20 cellular contexts compared by ENCODE assay signal in genomic region chr22:42927966-42928365, GRCh38.
"Had no signal": no experiment of that assay in that cellular context is flagged by ENCODE, and none has a peak within 500 bp of the region (broad histone marks: within the 10 kb centered on the region; RNA-seq: fewer than 3 reads in every experiment).

No MANE protein-coding gene starts in this region.

- DNase-seq: activated CD4-positive, alpha-beta memory T cell treated with anti-CD3 and anti-CD28 coated beads for 36 hours; activated CD4-positive, alpha-beta T cell treated with anti-CD3 and anti-CD28 coated beads for 36 hours; activated naive CD4-positive, alpha-beta T cell; activated naive CD8-positive, alpha-beta T cell treated with anti-CD3 and anti-CD28 coated beads for 36 hours; amniotic stem cell; central memory CD4-positive, alpha-beta T cell; occipital lobe; posterior cingulate gyrus; small intestine; stimulated activated CD4-positive, alpha-beta T cell treated with anti-CD3 and anti-CD28 coated beads, Interleukin-4, amount 100 ng/mL, for 1 hour; T-helper 1 cell; T-helper 9 cell; WERI-Rb-1 had no signal

- H3K9me3 Mint-ChIP-seq: activated CD4-positive, alpha-beta memory T cell treated with anti-CD3 and anti-CD28 coated beads for 36 hours; activated naive CD8-positive, alpha-beta T cell treated with anti-CD3 and anti-CD28 coated beads for 36 hours; activated T-helper 17 cell treated with anti-CD3 and anti-CD28 coated beads, Interleukin-2, amount 50 U/mL, for 72 hours; brain had no signal

- FAIRE-seq: colon, frontal cortex, keratinocyte, small intestine had no signal

- H3K36me3 Mint-ChIP-seq: activated CD4-positive, alpha-beta memory T cell treated with anti-CD3 and anti-CD28 coated beads for 36 hours; brain had no signal

- ATAC-seq: activated CD4-positive, alpha-beta T cell treated with anti-CD3 and anti-CD28 coated beads for 36 hours; activated T-helper 17 cell treated with anti-CD3 and anti-CD28 coated beads, Interleukin-2, amount 50 U/mL, for 72 hours; left lobe of liver; SK-N-SH treated with all-trans-retinoic acid at 6 μM for 48 hours had no signal

- H3K27ac ChIP-seq: WERI-Rb-1 had no signal

- H3K4me3 Mint-ChIP-seq: activated CD4-positive, alpha-beta memory T cell treated with anti-CD3 and anti-CD28 coated beads for 36 hours; activated CD4-positive, alpha-beta T cell treated with anti-CD3 and anti-CD28 coated beads for 36 hours; activated naive CD8-positive, alpha-beta T cell treated with anti-CD3 and anti-CD28 coated beads for 36 hours; activated T-helper 17 cell treated with anti-CD3 and anti-CD28 coated beads, Interleukin-2, amount 50 U/mL, for 72 hours; brain had no signal

- H3K36me3 ChIP-seq: WERI-Rb-1 had no signal

- H3K27ac Mint-ChIP-seq: activated CD4-positive, alpha-beta memory T cell treated with anti-CD3 and anti-CD28 coated beads for 36 hours; activated CD4-positive, alpha-beta T cell treated with anti-CD3 and anti-CD28 coated beads for 36 hours; activated naive CD8-positive, alpha-beta T cell treated with anti-CD3 and anti-CD28 coated beads for 36 hours; activated T-helper 17 cell treated with anti-CD3 and anti-CD28 coated beads, Interleukin-2, amount 50 U/mL, for 72 hours had no signal

- H3K27me3 Mint-ChIP-seq: activated CD4-positive, alpha-beta memory T cell treated with anti-CD3 and anti-CD28 coated beads for 36 hours; activated CD4-positive, alpha-beta T cell treated with anti-CD3 and anti-CD28 coated beads for 36 hours; activated naive CD8-positive, alpha-beta T cell treated with anti-CD3 and anti-CD28 coated beads for 36 hours; activated T-helper 17 cell treated with anti-CD3 and anti-CD28 coated beads, Interleukin-2, amount 50 U/mL, for 72 hours had no signal
